ENCODE assay signal across 33 cellular contexts in the genomic region with DNA sequence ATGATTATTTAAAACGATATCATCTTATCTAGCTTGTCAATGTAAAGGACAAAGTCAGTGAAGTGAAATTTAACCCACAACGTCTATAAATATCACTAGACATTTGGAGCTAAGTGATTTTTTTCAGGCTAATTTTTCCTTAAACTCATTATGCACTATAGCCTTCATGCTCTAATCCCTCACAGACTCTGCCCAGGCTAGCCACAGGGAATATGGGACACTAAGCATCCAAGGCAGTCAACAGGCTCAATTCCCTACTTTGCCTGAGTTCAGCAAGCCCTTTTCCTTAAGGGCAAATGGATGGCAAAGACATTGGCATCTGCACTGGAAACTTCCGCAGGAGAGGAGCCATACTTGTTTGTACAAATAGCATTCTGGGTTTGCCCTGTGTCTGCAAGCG.
"Had no signal": no experiment of that assay in that cellular context is flagged by ENCODE, and none has a peak within 500 bp of the region (broad histone marks: within the 10 kb centered on the region; RNA-seq: fewer than 3 reads in every experiment).

No MANE protein-coding gene starts in this region.

- H3K9me3 Mint-ChIP-seq: activated CD4-positive, alpha-beta memory T cell treated with anti-CD3 and anti-CD28 coated beads, Interleukin-2, amount 10 ng/mL, durations not matched to agents 7 days and 5 days; activated CD4-positive, alpha-beta T cell treated with anti-CD3 and anti-CD28 coated beads, Interleukin-2, amount 10 ng/mL, durations not matched to agents 24 days and 14 days; activated T-cell treated with anti-CD3 and anti-CD28 coated beads, Interleukin-2, amount 50 U/mL, for 24 hours; activated T-helper 17 cell treated with anti-CD3 and anti-CD28 coated beads, Interleukin-2, amount 50 U/mL, for 72 hours; stimulated activated memory B cell treated with anti-CD40 and anti-IgM and Interleukin-4, amounts not matched to agents 10 μg/mL and 1 μg/mL and 100 μg/mL, for 72 hours had no signal

- H3K27ac Mint-ChIP-seq: activated CD4-positive, alpha-beta memory T cell treated with anti-CD3 and anti-CD28 coated beads, Interleukin-2, amount 10 ng/mL, durations not matched to agents 7 days and 5 days; activated CD4-positive, alpha-beta T cell treated with anti-CD3 and anti-CD28 coated beads, Interleukin-2, amount 10 ng/mL, durations not matched to agents 24 days and 14 days; activated T-cell treated with anti-CD3 and anti-CD28 coated beads, Interleukin-2, amount 50 U/mL, for 24 hours; activated T-helper 17 cell treated with anti-CD3 and anti-CD28 coated beads, Interleukin-2, amount 50 U/mL, for 72 hours; nephron progenitor cell; progenitor cell of endocrine pancreas; stimulated activated memory B cell treated with anti-CD40 and anti-IgM and Interleukin-4, amounts not matched to agents 10 μg/mL and 1 μg/mL and 100 μg/mL, for 72 hours; T-helper 17 cell had no signal

- H3K4me1 Mint-ChIP-seq: activated CD4-positive, alpha-beta memory T cell treated with anti-CD3 and anti-CD28 coated beads, Interleukin-2, amount 10 ng/mL, durations not matched to agents 7 days and 5 days; activated CD4-positive, alpha-beta T cell treated with anti-CD3 and anti-CD28 coated beads, Interleukin-2, amount 10 ng/mL, durations not matched to agents 24 days and 14 days; activated T-helper 17 cell treated with anti-CD3 and anti-CD28 coated beads, Interleukin-2, amount 50 U/mL, for 72 hours had no signal

- H3K9me3 ChIP-seq: esophagus squamous epithelium, left lung, mucosa of descending colon, ovary, stomach, suprapubic skin, tibial nerve had no signal

- ATAC-seq: activated T-helper 17 cell treated with anti-CD3 and anti-CD28 coated beads, Interleukin-2, amount 50 U/mL, for 72 hours; left lung; mucosa of descending colon; sciatic nerve; stimulated activated memory B cell treated with anti-CD40 and anti-IgM and Interleukin-4, amounts not matched to agents 10 μg/mL and 1 μg/mL and 100 μg/mL, for 72 hours; T-helper 17 cell had no signal

- DNase-seq: activated CD4-positive, alpha-beta memory T cell treated with anti-CD3 and anti-CD28 coated beads, Interleukin-2, amount 10 ng/mL, durations not matched to agents 7 days and 5 days; activated CD4-positive, alpha-beta T cell treated with anti-CD3 and anti-CD28 coated beads, Interleukin-2, amount 10 ng/mL, durations not matched to agents 24 days and 14 days; activated CD4-positive, CD25-positive, alpha-beta regulatory T cell treated with anti-CD3 and anti-CD28 coated beads, Interleukin-2, amount 50 U/mL, for 72 hours; activated CD8-positive, alpha-beta memory T cell treated with anti-CD3 and anti-CD28 coated beads, Interleukin-2, amount 50 U/mL, for 48 hours; activated gamma-delta T cell treated with Interleukin-2 at 50 U/mL for 16 hours; activated naive CD4-positive, alpha-beta T cell treated with anti-CD3 and anti-CD28 coated beads, Interleukin-2, amount 50 U/mL, for 16 hours; activated T-cell treated with anti-CD3 and anti-CD28 coated beads, Interleukin-2, amount 50 U/mL, for 24 hours; amniotic stem cell; brain microvascular endothelial cell; caudate nucleus; cortex of kidney; esophagus squamous epithelium; kidney glomerular epithelial cell; left lung; mesendoderm; mucosa of descending colon; nephron progenitor cell; ovary; retina; stimulated activated CD4-positive, alpha-beta T cell treated with anti-CD3 and anti-CD28 coated beads, Interleukin-4, amount 100 ng/mL, for 4 hours; stimulated activated CD8-positive, alpha-beta memory T cell treated with anti-CD3 and anti-CD28 coated beads, Interleukin-4, amount 100 ng/mL, for 48 hours; stomach; T-helper 17 cell; T1000 had no signal

- H3K36me3 ChIP-seq: brain microvascular endothelial cell, esophagus squamous epithelium, left lung, ovary, stomach, suprapubic skin, tibial nerve had no signal

- H3K4me3 Mint-ChIP-seq: activated CD4-positive, alpha-beta memory T cell treated with anti-CD3 and anti-CD28 coated beads, Interleukin-2, amount 10 ng/mL, durations not matched to agents 7 days and 5 days; activated CD4-positive, alpha-beta T cell treated with anti-CD3 and anti-CD28 coated beads, Interleukin-2, amount 10 ng/mL, durations not matched to agents 24 days and 14 days; activated T-cell treated with anti-CD3 and anti-CD28 coated beads, Interleukin-2, amount 50 U/mL, for 24 hours; activated T-helper 17 cell treated with anti-CD3 and anti-CD28 coated beads, Interleukin-2, amount 50 U/mL, for 72 hours; nephron progenitor cell; stimulated activated memory B cell treated with anti-CD40 and anti-IgM and Interleukin-4, amounts not matched to agents 10 μg/mL and 1 μg/mL and 100 μg/mL, for 72 hours; T-helper 17 cell had no signal

- H3K4me1 ChIP-seq: esophagus squamous epithelium, suprapubic skin had no signal

- H3K27me3 ChIP-seq: brain microvascular endothelial cell, esophagus squamous epithelium, left lung, ovary, stomach, suprapubic skin, tibial nerve had no signal

- H3K27ac ChIP-seq: brain microvascular endothelial cell, epithelial cell of prostate, esophagus squamous epithelium, left lung, ovary, skin epidermis, stomach, suprapubic skin, tibial nerve had no signal

- H3K4me3 ChIP-seq: esophagus squamous epithelium, left lung, lung, mucosa of descending colon, ovary, skin epidermis, stomach, suprapubic skin, tibial nerve had no signal

- H3K27me3 Mint-ChIP-seq: progenitor cell of endocrine pancreas; stimulated activated memory B cell treated with anti-CD40 and anti-IgM and Interleukin-4, amounts not matched to agents 10 μg/mL and 1 μg/mL and 100 μg/mL, for 72 hours had no signal

- H3K36me3 Mint-ChIP-seq: stimulated activated memory B cell treated with anti-CD40 and anti-IgM and Interleukin-4, amounts not matched to agents 10 μg/mL and 1 μg/mL and 100 μg/mL, for 72 hours had no signal
